ENCODE assay signal across 7 cellular contexts in genomic region chr19:52527954-52528326, GRCh38. TPM values are rescaled to one million over a fixed set of nuclear protein-coding genes. Genes with fewer than 3 reads are reported as not detected.
A peak's percentile ranks its signal among the peaks of the same experiment; 100 is the strongest.
DNase-seq lines count a peak whose midpoint lies in the region; ATAC-seq, FAIRE-seq and TF ChIP-seq lines count a peak whose summit lies in the region.

No MANE protein-coding gene starts in this region.

- no peak for FAIRE-seq in pancreas (lab: Jason Lieb, UNC)

- intact Hi-C loops in Right ventricle myocardium superior (cut with DNase I) = no loop called here
- intact Hi-C loops in pancreas (cut with DNase I) = no loop called here

- no peaks in the 10 kb centered on the region for H3K27me3 ChIP-seq in pancreas

- DNase-seq in activated CD8-positive, alpha-beta memory T cell treated with anti-CD3 and anti-CD28 coated beads, Interleukin-2, amount 50 U/mL, for 48 hours = peak; percentile 53
- DNase-seq in Right ventricle myocardium superior = peak; percentile 45
- DNase-seq in pancreas = peak in 5 of 6 donors; percentile 17 to 59 (median 51)
- DNase-seq in effector CD4-positive, alpha-beta T cell = no peak
- no peak for DNase-seq in DMS114 treated with DMSO at 0.1 percent for 48 hours (lab: John Stamatoyannopoulos, UW; ENCODE audit: unreplicated experiment)

- 1% methylated on average over 23 of the region's 23 CpGs for WGBS in pancreas, 2 donors

- no peaks in the 10 kb centered on the region for H3K9me3 ChIP-seq in pancreas

- peaks cover 0 to 6% (median 0%) of the 10 kb centered on the region in 3 donors for H3K4me1 ChIP-seq in pancreas

- ATAC-seq in GM18867 (IDR thresholded peaks at IDR 0.05; ENCODE audit: unreplicated experiment) = peak; percentile 10
- ATAC-seq in HG03108 (IDR thresholded peaks at IDR 0.05; ENCODE audit: unreplicated experiment) = peak; percentile 21
- peak; percentile 54 for ATAC-seq in Right ventricle myocardium superior (ENCODE audit: poor library complexity)
- peak; percentile 18 to 41 (median 30) for ATAC-seq in pancreas

- peak overlapping the region; percentile 82 to 96 (median 93) for H3K27ac ChIP-seq in pancreas

- TF ChIP-seq CTCF in pancreas (IDR thresholded peaks at IDR 0.05) = no peak

- peaks cover 0 to 1% (median 0%) of the 10 kb centered on the region in 3 donors for H3K36me3 ChIP-seq in pancreas

- peak overlapping the region; percentile 61 to 84 (median 64) for H3K4me3 ChIP-seq in pancreas

RNA-seq across cellular contexts. Expression of gene ZNF808, which starts 0.5 kb away (rescaled TPM):
- total RNA-seq in Right ventricle myocardium superior (32.6 TPM), pancreas (10 to 100 TPM in 5 of 6 donors, 1 to 10 TPM in 1; 9.0 to 17.1 (median 10.9) TPM)
- 1 to 10 TPM; 3.6 to 4.0 TPM for polyA plus RNA-seq in pancreas

RNA-seq across cellular contexts. Expression of gene ZNF701, which starts 42.1 kb away (rescaled TPM):
- total RNA-seq in Right ventricle myocardium superior (15.6 TPM), pancreas (10 to 100 TPM in 1 of 6 donors, 1 to 10 TPM in 5; 4.6 to 13.6 (median 7.4) TPM)
- polyA plus RNA-seq in pancreas = 1 to 10 TPM; 4.2 to 6.6 TPM

Comparison
In these comparisons a context has a peak if more than half of its experiments do, and no peak if none do; other contexts are left out.
1. DNase-seq: peak in activated CD8-positive, alpha-beta memory T cell treated with anti-CD3 and anti-CD28 coated beads, Interleukin-2, amount 50 U/mL, for 48 hours (single experiment), Right ventricle myocardium superior (single experiment) and pancreas (5 of 6); none in effector CD4-positive, alpha-beta T cell (single experiment) and DMS114 treated with DMSO at 0.1 percent for 48 hours (single experiment).
2. Peak in every context shown above with its lines, with median percentiles within 50 percentile points of each other: ATAC-seq.